Comparison of ENCODE assay signal across 10 cellular contexts in genomic region chr1:19203440-19203839, GRCh38. TPM values are rescaled to one million over a fixed set of nuclear protein-coding genes. Genes with fewer than 3 reads are reported as not detected.
DNase-seq lines count a peak whose midpoint lies in the region; ATAC-seq and TF ChIP-seq lines count a peak whose summit lies in the region.
"Had no signal": no experiment of that assay in that cellular context is flagged by ENCODE, and none has a peak within 500 bp of the region (broad histone marks: within the 10 kb centered on the region; RNA-seq: fewer than 3 reads in every experiment).

No MANE protein-coding gene starts in this region.

- in situ Hi-C loops in gastrocnemius medialis (cut with MboI; ENCODE audit: low sequenced_read_pairs in 4 of 4) = loop anchor here in 2 of 4 donors (5.0 kb wide), 1 partner anchor 39 kb away; no protein-coding TSS in a partner anchor

- H3K9me3 ChIP-seq in gastrocnemius medialis = no peaks in the 10 kb centered on the region

- ATAC-seq in gastrocnemius medialis (peak; percentile 99 to 100), HG03045 (IDR thresholded peaks at IDR 0.05; ENCODE audit: unreplicated experiment) (no peak)

- POLR2A ChIA-PET in RWPE1 (lab: Yijun Ruan, JAX; ENCODE audit: low non-redundant PET) = no interaction called here

- no peak overlapping the region for H3K4me3 ChIP-seq in fibroblast of mammary gland (ENCODE audit: control insufficient read depth, low read depth, low read length)
- no peak overlapping the region for H3K4me3 ChIP-seq in gastrocnemius medialis

- H3K36me3 ChIP-seq in gastrocnemius medialis = peaks cover 0 to 20% of the 10 kb centered on the region in 2 donors

- CTCF ChIA-PET in RWPE1 (lab: Yijun Ruan, JAX) = no interaction called here

- H3K27ac ChIP-seq in RWPE1 (peak overlapping the region; percentile 59), gastrocnemius medialis (peak overlapping the region; percentile 60 to 83 (median 76))

- no peaks in the 10 kb centered on the region for H3K27me3 ChIP-seq in gastrocnemius medialis

- DNase-seq in GM04504 (ENCODE audit: low read depth) (peak; percentile 49), RWPE1 (ENCODE audit: low spot score) (peak; percentile 60), fibroblast of mammary gland (ENCODE audit: low read depth) (peak; percentile 93), gastrocnemius medialis (peak; percentile 79 to 81), occipital lobe (lab: John Stamatoyannopoulos, UW) (no peak), Kasumi-1 (lab: John Stamatoyannopoulos, UW) (no peak)
- no peak for DNase-seq in stimulated activated CD4-positive, alpha-beta T cell treated with anti-CD3 and anti-CD28 coated beads, Interleukin-2, amount 100 ng/mL, for 24 hours
- DNase-seq: caudate nucleus, RPMI8226 had no signal

- peaks cover 59 to 62% of the 10 kb centered on the region in 2 donors for H3K4me1 ChIP-seq in gastrocnemius medialis

- intact Hi-C loops in gastrocnemius medialis (cut with DNase I; ENCODE audit: low total_unique reads) = loop anchor here (1.0 to 10.0 kb wide), 2 partner anchors 38 to 231 kb away; no protein-coding TSS in a partner anchor

- no peak for TF ChIP-seq POLR2A in gastrocnemius medialis (IDR thresholded peaks at IDR 0.05)

- TF ChIP-seq CTCF in RWPE1 (conservative IDR thresholded peaks at IDR 0.05; ENCODE audit: low read depth) (no peak), fibroblast of mammary gland (conservative IDR thresholded peaks at IDR 0.05; ENCODE audit: control insufficient read depth, insufficient read depth, low read depth, low read length) (no peak), gastrocnemius medialis (IDR thresholded peaks at IDR 0.05 in 4 of 5, conservative IDR thresholded peaks at IDR 0.05 in 1 of 5) (no peak)

RNA-seq across cellular contexts. Expression of gene UBR4, which starts 6.6 kb away (rescaled TPM):
- total RNA-seq in gastrocnemius medialis = 100 to 1,000 TPM; 156 to 293 (median 197) TPM
- total RNA-seq in occipital lobe = 75.0 TPM

RNA-seq across cellular contexts. Expression of gene EMC1, which starts 47.9 kb away (rescaled TPM):
- total RNA-seq in gastrocnemius medialis (10 to 100 TPM; 24.7 to 49.7 (median 43.0) TPM), occipital lobe (74.1 TPM)

RNA-seq across cellular contexts. Expression of gene MRTO4, which starts 48.2 kb away (rescaled TPM):
- total RNA-seq in gastrocnemius medialis (10 to 100 TPM; 19.2 to 28.8 (median 26.7) TPM), occipital lobe (26.0 TPM)

Comparison
In these comparisons a context has a peak if more than half of its experiments do, and no peak if none do; other contexts are left out.
1. DNase-seq: peak in GM04504 (single experiment), RWPE1 (single experiment), fibroblast of mammary gland (single experiment) and gastrocnemius medialis (2 of 2); none in stimulated activated CD4-positive, alpha-beta T cell treated with anti-CD3 and anti-CD28 coated beads, Interleukin-2, amount 100 ng/mL, for 24 hours (0 of 2), occipital lobe (single experiment) and Kasumi-1 (0 of 2).